Comparison of ENCODE assay signal across 1 cellular context in the genomic region with DNA sequence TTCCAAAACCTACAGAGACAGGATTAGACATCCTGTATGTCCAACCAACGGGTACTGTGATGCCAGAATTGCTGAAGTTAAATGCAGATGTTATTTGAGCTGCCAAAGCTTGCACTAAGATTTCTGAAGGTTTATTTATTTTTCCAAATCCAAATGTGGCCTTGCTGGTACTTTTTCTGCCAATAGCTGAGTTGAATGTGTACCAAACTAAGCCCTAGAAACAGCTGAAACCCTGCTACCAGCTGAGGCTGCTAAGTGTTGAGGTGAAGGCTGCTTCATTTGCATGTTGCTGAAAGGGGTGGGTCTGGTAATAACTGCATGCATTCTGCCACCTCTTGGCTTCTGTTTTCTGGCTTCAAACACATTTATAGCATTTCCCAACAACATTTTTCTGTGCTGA.
TF ChIP-seq lines count a peak whose summit lies in the region.

No MANE protein-coding gene starts in this region.

TF ChIP-seq in GM23338, 12 proteins besides CTCF, POLR2A, EP300 and RAD21 (continued from another document):
- TF ChIP-seq JUNB (IDR thresholded peaks at IDR 0.05; ENCODE audit: unreplicated experiment): no peak
- no peak for TF ChIP-seq ZNF462 (CRISPR knock-in tag; IDR thresholded peaks at IDR 0.05)
- no peak for TF ChIP-seq EZH2 (IDR thresholded peaks at IDR 0.05; ENCODE audit: low read depth, unreplicated experiment)
- TF ChIP-seq STAT1 (IDR thresholded peaks at IDR 0.05; ENCODE audit: unreplicated experiment): no peak
- no peak for TF ChIP-seq POLR2AphosphoS5 (IDR thresholded peaks at IDR 0.05; ENCODE audit: low read depth)
- TF ChIP-seq, protein P1, sequence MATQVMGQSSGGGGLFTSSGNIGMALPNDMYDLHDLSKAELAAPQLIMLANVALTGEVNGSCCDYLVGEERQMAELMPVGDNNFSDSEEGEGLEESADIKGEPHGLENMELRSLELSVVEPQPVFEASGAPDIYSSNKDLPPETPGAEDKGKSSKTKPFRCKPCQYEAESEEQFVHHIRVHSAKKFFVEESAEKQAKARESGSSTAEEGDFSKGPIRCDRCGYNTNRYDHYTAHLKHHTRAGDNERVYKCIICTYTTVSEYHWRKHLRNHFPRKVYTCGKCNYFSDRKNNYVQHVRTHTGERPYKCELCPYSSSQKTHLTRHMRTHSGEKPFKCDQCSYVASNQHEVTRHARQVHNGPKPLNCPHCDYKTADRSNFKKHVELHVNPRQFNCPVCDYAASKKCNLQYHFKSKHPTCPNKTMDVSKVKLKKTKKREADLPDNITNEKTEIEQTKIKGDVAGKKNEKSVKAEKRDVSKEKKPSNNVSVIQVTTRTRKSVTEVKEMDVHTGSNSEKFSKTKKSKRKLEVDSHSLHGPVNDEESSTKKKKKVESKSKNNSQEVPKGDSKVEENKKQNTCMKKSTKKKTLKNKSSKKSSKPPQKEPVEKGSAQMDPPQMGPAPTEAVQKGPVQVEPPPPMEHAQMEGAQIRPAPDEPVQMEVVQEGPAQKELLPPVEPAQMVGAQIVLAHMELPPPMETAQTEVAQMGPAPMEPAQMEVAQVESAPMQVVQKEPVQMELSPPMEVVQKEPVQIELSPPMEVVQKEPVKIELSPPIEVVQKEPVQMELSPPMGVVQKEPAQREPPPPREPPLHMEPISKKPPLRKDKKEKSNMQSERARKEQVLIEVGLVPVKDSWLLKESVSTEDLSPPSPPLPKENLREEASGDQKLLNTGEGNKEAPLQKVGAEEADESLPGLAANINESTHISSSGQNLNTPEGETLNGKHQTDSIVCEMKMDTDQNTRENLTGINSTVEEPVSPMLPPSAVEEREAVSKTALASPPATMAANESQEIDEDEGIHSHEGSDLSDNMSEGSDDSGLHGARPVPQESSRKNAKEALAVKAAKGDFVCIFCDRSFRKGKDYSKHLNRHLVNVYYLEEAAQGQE (IDR thresholded peaks at IDR 0.05; ENCODE audit: unreplicated experiment): no peak
